ENCODE assay signal across 24 cellular contexts in the genomic region with DNA sequence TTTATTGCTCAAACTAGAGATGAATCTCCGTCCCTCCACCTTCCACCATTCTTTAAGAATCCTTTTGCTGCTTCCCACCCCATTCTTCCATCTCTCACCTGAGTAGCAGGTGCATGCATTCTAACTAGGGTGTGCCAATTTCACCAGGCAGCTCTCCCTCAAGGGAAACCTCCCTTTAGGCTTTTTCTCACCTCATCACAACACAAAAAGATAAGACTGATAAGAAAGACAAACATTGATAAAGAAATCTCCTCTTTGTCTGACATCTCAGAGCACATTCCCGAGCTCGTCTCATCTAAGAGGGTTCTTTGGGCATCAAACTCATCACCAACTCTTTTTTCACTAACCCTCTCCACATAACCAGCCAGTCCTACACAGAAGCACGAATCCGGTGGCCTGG. TPM values are rescaled to one million over a fixed set of nuclear protein-coding genes. Genes with fewer than 3 reads are reported as not detected.
DNase-seq lines count a peak whose midpoint lies in the region; ATAC-seq and TF ChIP-seq lines count a peak whose summit lies in the region.
"Had no signal": no experiment of that assay in that cellular context is flagged by ENCODE, and none has a peak within 500 bp of the region (broad histone marks: within the 10 kb centered on the region; RNA-seq: fewer than 3 reads in every experiment).

No MANE protein-coding gene starts in this region.

- H3K9me2 ChIP-seq in PC-9 (ENCODE audit: insufficient read depth), result no peaks in the 10 kb centered on the region
- H3K9me2 ChIP-seq in OCI-LY7 (ENCODE audit: insufficient read depth, low read length), result no peaks in the 10 kb centered on the region

- H3K4me1 ChIP-seq in PC-9 (replicated peaks; ENCODE audit: insufficient read depth), result peaks cover 97% of the 10 kb centered on the region
- H3K4me1 ChIP-seq in OCI-LY7 (ENCODE audit: insufficient read depth, low read length, poor library complexity, severe bottlenecking), result no peaks in the 10 kb centered on the region

- no peak overlapping the region for H2AFZ ChIP-seq in PC-9
- no peak overlapping the region for H2AFZ ChIP-seq in OCI-LY7 (ENCODE audit: low read length)
- H2AFZ ChIP-seq: GM23338 had no signal

- H3K36me3 Mint-ChIP-seq in stimulated activated naive CD8-positive, alpha-beta T cell treated with anti-CD3 and anti-CD28 coated beads, Interleukin-15, Interleukin-2, amounts not matched to agents 100 ng/mL and 50 ng/mL, for 24 hours (ENCODE audit: low read depth), result peaks cover 5% of the 10 kb centered on the region
- peaks cover 3% of the 10 kb centered on the region for H3K36me3 Mint-ChIP-seq in glutamatergic neuron (ENCODE audit: unreplicated experiment)

- no peak for DNase-seq in stimulated activated naive CD8-positive, alpha-beta T cell treated with anti-CD3 and anti-CD28 coated beads, Interleukin-15, Interleukin-2, amounts not matched to agents 100 U/mL and 50 U/mL, for 24 hours
- peak in 1 of 2 experiments; percentile 58 for DNase-seq in PC-9
- DNase-seq in glutamatergic neuron, result no peak
- no peak for DNase-seq in OCI-LY7 (ENCODE audit: low spot score)
- DNase-seq in central memory CD4-positive, alpha-beta T cell, result no peak
- DNase-seq: activated CD4-positive, alpha-beta T cell treated with anti-CD3 and anti-CD28 coated beads for 1 hour; activated effector memory CD4-positive, alpha-beta T cell treated with anti-CD3 and anti-CD28 coated beads, Interleukin-2, amount 50 U/mL, for 16 hours; amygdala; cortex of kidney; DMS53; gastrocnemius medialis; GF-D8; hypothalamus; NCI-H82; ovary; SIG-M5; stimulated activated naive CD4-positive, alpha-beta T cell treated with Interleukin-2 at 50 U/mL for 16 hours; SW 1271 had no signal

- H3K27me3 Mint-ChIP-seq in stimulated activated naive CD8-positive, alpha-beta T cell treated with anti-CD3 and anti-CD28 coated beads, Interleukin-15, Interleukin-2, amounts not matched to agents 100 ng/mL and 50 ng/mL, for 24 hours, result peaks cover 53% of the 10 kb centered on the region
- H3K27me3 Mint-ChIP-seq in glutamatergic neuron (ENCODE audit: unreplicated experiment), result peaks cover 3% of the 10 kb centered on the region

- H4K20me1 ChIP-seq in PC-9 (ENCODE audit: insufficient read depth) (no peaks in the 10 kb centered on the region), OCI-LY7 (ENCODE audit: insufficient read depth, low read length) (no peaks in the 10 kb centered on the region)

- no peaks in the 10 kb centered on the region for H3K36me3 ChIP-seq in PC-9 (ENCODE audit: low read depth)
- H3K36me3 ChIP-seq in OCI-LY7 (ENCODE audit: insufficient read depth, low read length), result no peaks in the 10 kb centered on the region
- H3K36me3 ChIP-seq: gastrocnemius medialis, ovary had no signal

- H3K27ac ChIP-seq in PC-9 (0 out of 2 replicates have a peak overlapping the region, but pooled peaks have one; percentile 88), OCI-LY7 (ENCODE audit: low read depth, low read length, poor library complexity, severe bottlenecking) (no peak overlapping the region)
- H3K27ac ChIP-seq: gastrocnemius medialis, ovary had no signal

- H3K9me3 ChIP-seq in PC-9 (ENCODE audit: insufficient read depth, low read depth) (no peaks in the 10 kb centered on the region), OCI-LY7 (ENCODE audit: low read length) (no peaks in the 10 kb centered on the region)
- H3K9me3 ChIP-seq: gastrocnemius medialis, ovary had no signal

- peaks cover 83% of the 10 kb centered on the region for H3K79me2 ChIP-seq in PC-9 (ENCODE audit: low read depth)
- H3K79me2 ChIP-seq in OCI-LY7 (ENCODE audit: insufficient read depth, low read depth, low read length), result no peaks in the 10 kb centered on the region

- intact Hi-C loops in PC-9 (cut with micrococcal nuclease; ENCODE audit: unreplicated experiment), result loop anchor here (10.0 kb wide), 1 partner anchor 1050 kb away; no protein-coding TSS in a partner anchor
- intact Hi-C loops in OCI-LY7 (cut with micrococcal nuclease; ENCODE audit: unreplicated experiment), result no loop called here

- H3F3A ChIP-seq in PC-9 (ENCODE audit: insufficient read depth, low read depth), result peaks cover 30% of the 10 kb centered on the region

- ATAC-seq in stimulated activated naive CD8-positive, alpha-beta T cell treated with anti-CD3 and anti-CD28 coated beads, Interleukin-15, Interleukin-2, amounts not matched to agents 100 U/mL and 50 U/mL, for 24 hours, result no peak
- ATAC-seq in HG02610 (IDR thresholded peaks at IDR 0.05; ENCODE audit: unreplicated experiment), result no peak
- ATAC-seq: gastrocnemius medialis, GM23338, left lobe of liver had no signal

- POLR2A ChIA-PET in PC-9 (lab: Charles Lee; ENCODE audit: unreplicated experiment) (interaction anchor here (0.7 kb wide), 1 partner anchor 43 kb away, joined by 3 read pairs; no protein-coding TSS in a partner anchor), OCI-LY7 (lab: Charles Lee) (interaction anchor here (1.1 to 1.2 kb wide), 2 partner anchors 15 to 28 kb away, joined by 3 to 4 read pairs; no protein-coding TSS in a partner anchor)

- H3K4me3 ChIP-seq in PC-9 (no peak overlapping the region), OCI-LY7 (ENCODE audit: low read depth, low read length, poor library complexity, severe bottlenecking) (no peak overlapping the region)
- H3K4me3 ChIP-seq: gastrocnemius medialis, GM23338, ovary, smooth muscle cell had no signal

- CTCF ChIA-PET in PC-9 (lab: Charles Lee), result interaction anchor here (0.5 kb wide), 1 partner anchor 93 kb away, joined by 3 read pairs; no protein-coding TSS in a partner anchor
- CTCF ChIA-PET in OCI-LY7 (lab: Charles Lee; ENCODE audit: unreplicated experiment), result no interaction called here

- peak overlapping the region; percentile 6 for H3K27ac Mint-ChIP-seq in stimulated activated naive CD8-positive, alpha-beta T cell treated with anti-CD3 and anti-CD28 coated beads, Interleukin-15, Interleukin-2, amounts not matched to agents 100 ng/mL and 50 ng/mL, for 24 hours
- H3K27ac Mint-ChIP-seq in glutamatergic neuron (ENCODE audit: unreplicated experiment), result no peak overlapping the region

- peaks cover 90% of the 10 kb centered on the region for H3K4me1 Mint-ChIP-seq in stimulated activated naive CD8-positive, alpha-beta T cell treated with anti-CD3 and anti-CD28 coated beads, Interleukin-15, Interleukin-2, amounts not matched to agents 100 ng/mL and 50 ng/mL, for 24 hours (ENCODE audit: low read depth)
- peaks cover 18% of the 10 kb centered on the region for H3K4me1 Mint-ChIP-seq in glutamatergic neuron (ENCODE audit: low read depth, unreplicated experiment)

- H3K9me3 Mint-ChIP-seq in stimulated activated naive CD8-positive, alpha-beta T cell treated with anti-CD3 and anti-CD28 coated beads, Interleukin-15, Interleukin-2, amounts not matched to agents 100 ng/mL and 50 ng/mL, for 24 hours, result peaks cover 11% of the 10 kb centered on the region
- H3K9me3 Mint-ChIP-seq in glutamatergic neuron (ENCODE audit: unreplicated experiment), result peaks cover 5% of the 10 kb centered on the region
- H3K9me3 Mint-ChIP-seq: GM23338, nephron had no signal

- no peaks in the 10 kb centered on the region for H3K27me3 ChIP-seq in PC-9 (ENCODE audit: insufficient read depth, low read depth)
- H3K27me3 ChIP-seq: gastrocnemius medialis, ovary had no signal

- H3K4me3 Mint-ChIP-seq in stimulated activated naive CD8-positive, alpha-beta T cell treated with anti-CD3 and anti-CD28 coated beads, Interleukin-15, Interleukin-2, amounts not matched to agents 100 ng/mL and 50 ng/mL, for 24 hours, result no peak overlapping the region
- peak overlapping the region; percentile 23 for H3K4me3 Mint-ChIP-seq in glutamatergic neuron (ENCODE audit: unreplicated experiment)
- H3K4me3 Mint-ChIP-seq: GM23338, nephron had no signal

- BruUV-seq in PC-9 (replicated peaks; lab: Mats Ljungman, UMichigan), result no TSS peak
- no TSS peak for BruUV-seq in OCI-LY7 (replicated peaks; lab: Mats Ljungman, UMichigan)

- H3K4me2 ChIP-seq in PC-9, result no peak overlapping the region
- no peak overlapping the region for H3K4me2 ChIP-seq in OCI-LY7 (ENCODE audit: low read length)
- H3K4me2 ChIP-seq: GM23338, smooth muscle cell had no signal

- TF ChIP-seq CTCF in PC-9 (conservative IDR thresholded peaks at IDR 0.05) (no peak), glutamatergic neuron (IDR thresholded peaks at IDR 0.05; ENCODE audit: partially characterized antibody, unreplicated experiment) (no peak), OCI-LY7 (conservative IDR thresholded peaks at IDR 0.05; ENCODE audit: low read length) (no peak)

RNA-seq across cellular contexts. Expression of a gene that starts 23.0 kb away (rescaled TPM):
- total RNA-seq in PC-9 (2021), result 4.5 and 5.1 TPM in 2 replicates
- 42.5 TPM for total RNA-seq in glutamatergic neuron (ENCODE audit: unreplicated experiment)
- total RNA-seq in OCI-LY7 (2014; rRNA removed; shearing (Covaris generic)), result 0.06 TPM in 1 of 2 replicates, not detected in the other
- not detected in 2 replicates for total RNA-seq in OCI-LY7 (2022)
